2 cellular contexts compared by ENCODE assay signal in genomic region chr9:2727966-2728613, GRCh38.
TF ChIP-seq lines count a peak whose summit lies in the region.

No MANE protein-coding gene starts in this region.

TF ChIP-seq in IMR-90, 13 proteins besides CTCF, POLR2A, EP300 and RAD21:
- TF ChIP-seq RFX5 (IDR thresholded peaks at IDR 0.05; ENCODE audit: low read depth, low read length) (no peak), SMC3 (IDR thresholded peaks at IDR 0.05; ENCODE audit: low read depth, low read length) (peak; percentile 51)

TF ChIP-seq in H1, 55 proteins besides CTCF, POLR2A, EP300 and RAD21:
- TF ChIP-seq FOSL1 (IDR thresholded peaks at IDR 0.05; ENCODE audit: insufficient read depth, low read depth, low read length) = no peak
- no peak for TF ChIP-seq ATF2 (IDR thresholded peaks at IDR 0.05; ENCODE audit: low read length)
- TF ChIP-seq JUND (IDR thresholded peaks at IDR 0.05; ENCODE audit: low read length) = no peak
- no peak for TF ChIP-seq NRF1 (IDR thresholded peaks at IDR 0.05; ENCODE audit: low read depth, low read length)
- no peak for TF ChIP-seq ASH2L (IDR thresholded peaks at IDR 0.05; ENCODE audit: low read length)
- no peak for TF ChIP-seq POLR2AphosphoS5 (IDR thresholded peaks at IDR 0.05; ENCODE audit: low read depth, low read length)
- TF ChIP-seq EGR1 (IDR thresholded peaks at IDR 0.05; ENCODE audit: borderline replicate concordance, low read depth, low read length) = no peak
- TF ChIP-seq SIRT6 (IDR thresholded peaks at IDR 0.05; ENCODE audit: low read length) = no peak
- TF ChIP-seq GTF2F1 (IDR thresholded peaks at IDR 0.05; ENCODE audit: borderline replicate concordance, low read depth, low read length) = no peak
- TF ChIP-seq PHF8 (conservative IDR thresholded peaks at IDR 0.05; ENCODE audit: low read depth, low read length) = no peak
TF ChIP-seq in H1: peak in this region for 0.
